ENCODE assay signal across 8 cellular contexts in the genomic region with DNA sequence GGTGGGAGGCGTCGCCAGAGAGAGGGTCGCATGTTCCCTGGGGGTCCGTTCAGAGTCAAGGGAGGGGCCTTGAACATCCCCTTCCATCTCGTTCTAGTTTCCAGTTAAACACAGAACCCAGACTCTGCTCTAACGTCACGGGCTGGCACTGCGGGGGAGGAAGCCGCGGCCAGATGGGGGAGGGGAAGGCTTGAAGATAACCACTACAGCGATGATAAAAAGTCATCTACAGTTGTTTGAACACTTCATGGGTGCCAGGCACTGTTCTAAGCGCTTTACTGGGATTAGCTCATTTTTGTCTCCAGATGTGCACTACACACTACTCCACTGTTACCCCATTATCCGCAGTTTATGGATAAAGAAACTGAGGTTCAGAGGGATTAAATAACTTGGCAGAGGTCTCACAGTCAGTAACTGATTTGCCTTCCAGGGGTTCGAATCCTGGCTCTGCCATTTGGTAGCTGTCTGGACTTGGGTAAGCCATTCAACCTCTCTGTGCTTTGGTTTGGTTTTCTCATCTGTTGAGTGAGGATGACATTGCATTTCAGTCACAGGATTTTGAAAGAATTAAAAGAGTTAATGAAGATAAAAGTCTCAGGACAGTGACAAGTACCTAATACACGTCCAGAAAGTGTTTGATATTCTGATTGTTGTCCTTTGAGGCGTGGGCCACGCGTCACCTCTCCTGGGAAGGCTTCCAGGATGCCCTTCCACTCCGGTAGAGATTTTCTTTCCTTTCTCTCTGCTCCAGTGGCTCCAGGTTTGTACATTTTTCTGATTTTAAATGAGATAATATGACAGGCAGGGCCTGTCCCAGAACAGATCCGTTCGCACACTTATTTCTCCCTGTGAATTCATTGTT. TPM values are rescaled to one million over a fixed set of nuclear protein-coding genes. Genes with fewer than 3 reads are reported as not detected.
DNase-seq lines count a peak whose midpoint lies in the region; ATAC-seq and TF ChIP-seq lines count a peak whose summit lies in the region.

No MANE protein-coding gene starts in this region.

- TF ChIP-seq CTCF in brain (conservative IDR thresholded peaks at IDR 0.05) (no peak), nephron progenitor cell (IDR thresholded peaks at IDR 0.05) (no peak)

- ATAC-seq in HG02973 (IDR thresholded peaks at IDR 0.05; ENCODE audit: unreplicated experiment) (no peak), HG03342 (IDR thresholded peaks at IDR 0.05; ENCODE audit: unreplicated experiment) (no peak), GM21390 (IDR thresholded peaks at IDR 0.05; ENCODE audit: unreplicated experiment) (no peak)

- DNase-seq in T-helper 9 cell (peak; percentile 41), nephron progenitor cell (no peak), cerebellar cortex (ENCODE audit: low spot score) (no peak)

- H3K9ac ChIP-seq in HUES48 (ENCODE audit: low read depth, low read length), result no peak overlapping the region

- H3K27ac ChIP-seq in HUES48 (ENCODE audit: low read depth, low read length), result no peak overlapping the region

- H3K27ac Mint-ChIP-seq in brain (no peak overlapping the region), nephron progenitor cell (no peak overlapping the region)

- H3K36me3 Mint-ChIP-seq in brain (no peaks in the 10 kb centered on the region), nephron progenitor cell (ENCODE audit: low read depth) (no peaks in the 10 kb centered on the region)

- H3K4me3 ChIP-seq in HUES48 (ENCODE audit: low read depth, low read length), result peak overlapping the region; percentile 62

- H3K27me3 Mint-ChIP-seq in brain, result peaks cover 46% of the 10 kb centered on the region
- H3K27me3 Mint-ChIP-seq in nephron progenitor cell (ENCODE audit: low read depth, poor library complexity), result peaks cover 68% of the 10 kb centered on the region

- H3K9me3 Mint-ChIP-seq in brain, result peaks cover 0 to 5% (median 0%) of the 10 kb centered on the region in 5 experiments
- H3K9me3 Mint-ChIP-seq in nephron progenitor cell, result no peaks in the 10 kb centered on the region

- H3K4me1 ChIP-seq in HUES48 (ENCODE audit: control insufficient read depth, insufficient read depth, low read length), result peaks cover 3% of the 10 kb centered on the region; the same call in 1 of the 2 replicates

- H3K9me3 ChIP-seq in HUES48 (ENCODE audit: control insufficient read depth, insufficient read depth, low read length), result no peaks in the 10 kb centered on the region

- peaks cover 5% of the 10 kb centered on the region for H3K4me1 Mint-ChIP-seq in brain
- H3K4me1 Mint-ChIP-seq in nephron progenitor cell, result peaks cover 12% of the 10 kb centered on the region

- H3K36me3 ChIP-seq in HUES48 (ENCODE audit: control insufficient read depth, insufficient read depth, low read length), result no peaks in the 10 kb centered on the region

- H3K27me3 ChIP-seq in HUES48 (ENCODE audit: control insufficient read depth, insufficient read depth, low read length), result peaks cover 20% of the 10 kb centered on the region

- peak overlapping the region; percentile 37 to 77 (median 57) for H3K4me3 Mint-ChIP-seq in brain
- peak overlapping the region; percentile 50 for H3K4me3 Mint-ChIP-seq in nephron progenitor cell

RNA-seq across cellular contexts. Expression of a gene that starts 0.8 kb away (rescaled TPM):
- polyA plus RNA-seq in brain (ENCODE audit: insufficient read depth, low read depth, low replicate concordance), result 12.3 TPM

RNA-seq across cellular contexts. Expression of a gene that starts 13.2 kb away (rescaled TPM):
- not detected for polyA plus RNA-seq in brain (ENCODE audit: insufficient read depth, low read depth, low replicate concordance)

RNA-seq across cellular contexts. Expression of a gene that starts 48.9 kb away (rescaled TPM):
- 41.9 TPM for polyA plus RNA-seq in brain (ENCODE audit: insufficient read depth, low read depth, low replicate concordance)

RNA-seq across cellular contexts. Expression of a gene that starts 49.2 kb away (rescaled TPM):
- polyA plus RNA-seq in brain (ENCODE audit: insufficient read depth, low read depth, low replicate concordance), result 29.7 TPM
